Comparison of ENCODE assay signal across 18 cellular contexts in the genomic region with DNA sequence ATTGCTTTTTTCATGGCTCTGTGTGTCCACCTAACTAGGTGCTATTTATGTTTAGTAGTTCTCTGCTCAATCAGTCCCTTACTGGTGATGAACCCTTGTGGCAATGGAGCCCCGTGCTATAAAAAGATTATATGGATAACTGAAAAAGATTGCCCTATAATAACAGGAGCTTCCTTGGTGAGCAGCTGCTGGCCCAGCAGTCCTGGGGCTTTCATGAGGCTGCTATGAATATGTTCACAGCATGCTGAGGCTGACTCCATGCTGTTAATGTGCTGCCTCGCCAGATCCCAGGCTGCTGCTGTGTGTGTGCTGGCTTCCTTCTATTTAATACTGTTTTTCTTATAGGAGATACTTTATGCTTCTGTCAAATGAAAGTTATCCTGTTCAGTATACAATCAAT.
DNase-seq lines count a peak whose midpoint lies in the region; ATAC-seq and TF ChIP-seq lines count a peak whose summit lies in the region.
"Had no signal": no experiment of that assay in that cellular context is flagged by ENCODE, and none has a peak within 500 bp of the region (broad histone marks: within the 10 kb centered on the region; RNA-seq: fewer than 3 reads in every experiment).

No MANE protein-coding gene starts in this region.

- ATAC-seq in GM21367 (IDR thresholded peaks at IDR 0.05; ENCODE audit: unreplicated experiment) (no peak), HG02798 (IDR thresholded peaks at IDR 0.05; ENCODE audit: poor library complexity, unreplicated experiment) (no peak)
- ATAC-seq: activated CD4-positive, CD25-positive, alpha-beta regulatory T cell treated with anti-CD3 and anti-CD28 coated beads, Interleukin-2, amount 50 U/mL, for 24 hours; HepG2; PC-3; stimulated activated naive B cell treated with anti-CD40 and anti-IgM and Interleukin-4, amounts not matched to agents 10 μg/mL and 1 μg/mL and 100 μg/mL, for 72 hours had no signal

- H3K4me3 ChIP-seq in choroid plexus epithelial cell (ENCODE audit: low read depth, low read length), result no peak overlapping the region
- H3K4me3 ChIP-seq: BLaER1, left ventricle myocardium inferior, right atrium auricular region, thyroid gland had no signal

- TF ChIP-seq CTCF in choroid plexus epithelial cell (conservative IDR thresholded peaks at IDR 0.05; ENCODE audit: low read depth, low read length), result no peak

- DNase-seq in COR-L47 (lab: John Stamatoyannopoulos, UW) (peak; percentile 87), NCI-H1694 (lab: John Stamatoyannopoulos, UW) (peak; percentile 23), NCI-H774 (lab: John Stamatoyannopoulos, UW) (peak; percentile 46), choroid plexus epithelial cell (ENCODE audit: low read depth) (peak; percentile 13), medulla oblongata (ENCODE audit: extremely low spot score) (no peak)
- no peak for DNase-seq in effector CD4-positive, alpha-beta T cell
- DNase-seq: effector memory CD4-positive, alpha-beta T cell; left ventricle myocardium inferior; PC-3; stimulated activated naive B cell treated with anti-CD40 and anti-IgM and Interleukin-4, amounts not matched to agents 10 μg/mL and 1 μg/mL and 100 μg/mL, for 72 hours; T-helper 9 cell; thyroid gland had no signal

Comparison
In these comparisons a context has a peak if more than half of its experiments do, and no peak if none do; other contexts are left out.
1. DNase-seq: peak in COR-L47 (single experiment), NCI-H1694 (single experiment), NCI-H774 (single experiment) and choroid plexus epithelial cell (single experiment); none in effector CD4-positive, alpha-beta T cell (single experiment) and medulla oblongata (single experiment).